1 cellular context compared by ENCODE assay signal in the genomic region with DNA sequence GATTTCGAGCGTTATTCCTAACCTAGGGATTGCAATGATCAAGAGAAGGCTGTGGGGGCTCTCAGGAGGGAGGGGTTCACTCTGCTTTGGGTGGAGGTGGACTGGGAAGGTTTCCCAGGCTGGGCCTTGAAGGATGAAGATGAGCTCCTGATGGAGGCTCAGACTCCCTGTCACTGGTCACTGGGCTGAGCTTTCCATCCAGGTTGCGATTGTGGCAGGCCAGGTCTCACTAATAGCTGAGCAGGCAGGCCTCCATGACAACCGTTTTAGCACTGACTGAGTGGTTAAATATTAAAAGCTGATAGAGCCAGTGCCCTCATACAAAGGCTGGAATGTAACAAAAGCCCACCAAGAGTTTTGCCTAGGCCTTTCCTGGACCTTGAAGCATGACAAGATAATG.
TF ChIP-seq lines count a peak whose summit lies in the region.

No MANE protein-coding gene starts in this region.

TF ChIP-seq in H1, 55 proteins besides CTCF, POLR2A, EP300 and RAD21:
- TF ChIP-seq POLR2AphosphoS5 (IDR thresholded peaks at IDR 0.05; ENCODE audit: low read depth, low read length) (no peak), RFX5 (IDR thresholded peaks at IDR 0.05; ENCODE audit: borderline replicate concordance, low read depth, low read length) (no peak), JUND (IDR thresholded peaks at IDR 0.05; ENCODE audit: low read length) (no peak), GABPA (IDR thresholded peaks at IDR 0.05; ENCODE audit: borderline replicate concordance, insufficient read depth, low read length) (no peak), CHD2 (IDR thresholded peaks at IDR 0.05; ENCODE audit: low read length) (no peak), SUZ12 (IDR thresholded peaks at IDR 0.05; ENCODE audit: low read length) (no peak), BACH1 (IDR thresholded peaks at IDR 0.05; ENCODE audit: low read length) (no peak), HDAC6 (IDR thresholded peaks at IDR 0.05; ENCODE audit: low read depth, low read length) (no peak), RBBP5 (IDR thresholded peaks at IDR 0.05; ENCODE audit: borderline replicate concordance, low read depth, low read length) (no peak), EGR1 (IDR thresholded peaks at IDR 0.05; ENCODE audit: borderline replicate concordance, low read depth, low read length) (no peak), EZH2 (IDR thresholded peaks at IDR 0.05; ENCODE audit: low read depth, low read length, severe bottlenecking) (no peak), CTBP2 (IDR thresholded peaks at IDR 0.05; ENCODE audit: borderline replicate concordance, insufficient read depth, insufficient read length, low read length) (no peak), SRF (IDR thresholded peaks at IDR 0.05; ENCODE audit: low read depth, low read length) (no peak), CBX8 (IDR thresholded peaks at IDR 0.05; ENCODE audit: borderline replicate concordance, low read depth, low read length) (no peak)
- TF ChIP-seq, protein P1, sequence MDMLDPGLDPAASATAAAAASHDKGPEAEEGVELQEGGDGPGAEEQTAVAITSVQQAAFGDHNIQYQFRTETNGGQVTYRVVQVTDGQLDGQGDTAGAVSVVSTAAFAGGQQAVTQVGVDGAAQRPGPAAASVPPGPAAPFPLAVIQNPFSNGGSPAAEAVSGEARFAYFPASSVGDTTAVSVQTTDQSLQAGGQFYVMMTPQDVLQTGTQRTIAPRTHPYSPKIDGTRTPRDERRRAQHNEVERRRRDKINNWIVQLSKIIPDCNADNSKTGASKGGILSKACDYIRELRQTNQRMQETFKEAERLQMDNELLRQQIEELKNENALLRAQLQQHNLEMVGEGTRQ (IDR thresholded peaks at IDR 0.05; ENCODE audit: low read length) = no peak
- TF ChIP-seq, protein P2, sequence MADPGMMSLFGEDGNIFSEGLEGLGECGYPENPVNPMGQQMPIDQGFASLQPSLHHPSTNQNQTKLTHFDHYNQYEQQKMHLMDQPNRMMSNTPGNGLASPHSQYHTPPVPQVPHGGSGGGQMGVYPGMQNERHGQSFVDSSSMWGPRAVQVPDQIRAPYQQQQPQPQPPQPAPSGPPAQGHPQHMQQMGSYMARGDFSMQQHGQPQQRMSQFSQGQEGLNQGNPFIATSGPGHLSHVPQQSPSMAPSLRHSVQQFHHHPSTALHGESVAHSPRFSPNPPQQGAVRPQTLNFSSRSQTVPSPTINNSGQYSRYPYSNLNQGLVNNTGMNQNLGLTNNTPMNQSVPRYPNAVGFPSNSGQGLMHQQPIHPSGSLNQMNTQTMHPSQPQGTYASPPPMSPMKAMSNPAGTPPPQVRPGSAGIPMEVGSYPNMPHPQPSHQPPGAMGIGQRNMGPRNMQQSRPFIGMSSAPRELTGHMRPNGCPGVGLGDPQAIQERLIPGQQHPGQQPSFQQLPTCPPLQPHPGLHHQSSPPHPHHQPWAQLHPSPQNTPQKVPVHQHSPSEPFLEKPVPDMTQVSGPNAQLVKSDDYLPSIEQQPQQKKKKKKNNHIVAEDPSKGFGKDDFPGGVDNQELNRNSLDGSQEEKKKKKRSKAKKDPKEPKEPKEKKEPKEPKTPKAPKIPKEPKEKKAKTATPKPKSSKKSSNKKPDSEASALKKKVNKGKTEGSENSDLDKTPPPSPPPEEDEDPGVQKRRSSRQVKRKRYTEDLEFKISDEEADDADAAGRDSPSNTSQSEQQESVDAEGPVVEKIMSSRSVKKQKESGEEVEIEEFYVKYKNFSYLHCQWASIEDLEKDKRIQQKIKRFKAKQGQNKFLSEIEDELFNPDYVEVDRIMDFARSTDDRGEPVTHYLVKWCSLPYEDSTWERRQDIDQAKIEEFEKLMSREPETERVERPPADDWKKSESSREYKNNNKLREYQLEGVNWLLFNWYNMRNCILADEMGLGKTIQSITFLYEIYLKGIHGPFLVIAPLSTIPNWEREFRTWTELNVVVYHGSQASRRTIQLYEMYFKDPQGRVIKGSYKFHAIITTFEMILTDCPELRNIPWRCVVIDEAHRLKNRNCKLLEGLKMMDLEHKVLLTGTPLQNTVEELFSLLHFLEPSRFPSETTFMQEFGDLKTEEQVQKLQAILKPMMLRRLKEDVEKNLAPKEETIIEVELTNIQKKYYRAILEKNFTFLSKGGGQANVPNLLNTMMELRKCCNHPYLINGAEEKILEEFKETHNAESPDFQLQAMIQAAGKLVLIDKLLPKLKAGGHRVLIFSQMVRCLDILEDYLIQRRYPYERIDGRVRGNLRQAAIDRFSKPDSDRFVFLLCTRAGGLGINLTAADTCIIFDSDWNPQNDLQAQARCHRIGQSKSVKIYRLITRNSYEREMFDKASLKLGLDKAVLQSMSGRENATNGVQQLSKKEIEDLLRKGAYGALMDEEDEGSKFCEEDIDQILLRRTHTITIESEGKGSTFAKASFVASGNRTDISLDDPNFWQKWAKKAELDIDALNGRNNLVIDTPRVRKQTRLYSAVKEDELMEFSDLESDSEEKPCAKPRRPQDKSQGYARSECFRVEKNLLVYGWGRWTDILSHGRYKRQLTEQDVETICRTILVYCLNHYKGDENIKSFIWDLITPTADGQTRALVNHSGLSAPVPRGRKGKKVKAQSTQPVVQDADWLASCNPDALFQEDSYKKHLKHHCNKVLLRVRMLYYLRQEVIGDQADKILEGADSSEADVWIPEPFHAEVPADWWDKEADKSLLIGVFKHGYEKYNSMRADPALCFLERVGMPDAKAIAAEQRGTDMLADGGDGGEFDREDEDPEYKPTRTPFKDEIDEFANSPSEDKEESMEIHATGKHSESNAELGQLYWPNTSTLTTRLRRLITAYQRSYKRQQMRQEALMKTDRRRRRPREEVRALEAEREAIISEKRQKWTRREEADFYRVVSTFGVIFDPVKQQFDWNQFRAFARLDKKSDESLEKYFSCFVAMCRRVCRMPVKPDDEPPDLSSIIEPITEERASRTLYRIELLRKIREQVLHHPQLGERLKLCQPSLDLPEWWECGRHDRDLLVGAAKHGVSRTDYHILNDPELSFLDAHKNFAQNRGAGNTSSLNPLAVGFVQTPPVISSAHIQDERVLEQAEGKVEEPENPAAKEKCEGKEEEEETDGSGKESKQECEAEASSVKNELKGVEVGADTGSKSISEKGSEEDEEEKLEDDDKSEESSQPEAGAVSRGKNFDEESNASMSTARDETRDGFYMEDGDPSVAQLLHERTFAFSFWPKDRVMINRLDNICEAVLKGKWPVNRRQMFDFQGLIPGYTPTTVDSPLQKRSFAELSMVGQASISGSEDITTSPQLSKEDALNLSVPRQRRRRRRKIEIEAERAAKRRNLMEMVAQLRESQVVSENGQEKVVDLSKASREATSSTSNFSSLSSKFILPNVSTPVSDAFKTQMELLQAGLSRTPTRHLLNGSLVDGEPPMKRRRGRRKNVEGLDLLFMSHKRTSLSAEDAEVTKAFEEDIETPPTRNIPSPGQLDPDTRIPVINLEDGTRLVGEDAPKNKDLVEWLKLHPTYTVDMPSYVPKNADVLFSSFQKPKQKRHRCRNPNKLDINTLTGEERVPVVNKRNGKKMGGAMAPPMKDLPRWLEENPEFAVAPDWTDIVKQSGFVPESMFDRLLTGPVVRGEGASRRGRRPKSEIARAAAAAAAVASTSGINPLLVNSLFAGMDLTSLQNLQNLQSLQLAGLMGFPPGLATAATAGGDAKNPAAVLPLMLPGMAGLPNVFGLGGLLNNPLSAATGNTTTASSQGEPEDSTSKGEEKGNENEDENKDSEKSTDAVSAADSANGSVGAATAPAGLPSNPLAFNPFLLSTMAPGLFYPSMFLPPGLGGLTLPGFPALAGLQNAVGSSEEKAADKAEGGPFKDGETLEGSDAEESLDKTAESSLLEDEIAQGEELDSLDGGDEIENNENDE (IDR thresholded peaks at IDR 0.05; ENCODE audit: insufficient replicate concordance, low read length) = no peak
